ENCODE assay signal across 11 cellular contexts in genomic region chr7:112985377-112985987, GRCh38.
DNase-seq lines count a peak whose midpoint lies in the region; ATAC-seq, FAIRE-seq and TF ChIP-seq lines count a peak whose summit lies in the region.
"Had no signal": no experiment of that assay in that cellular context is flagged by ENCODE, and none has a peak within 500 bp of the region (broad histone marks: within the 10 kb centered on the region; RNA-seq: fewer than 3 reads in every experiment).

No MANE protein-coding gene starts in this region.

- H2AFZ ChIP-seq in astrocyte (ENCODE audit: low read depth, low read length): peak overlapping the region; percentile 58

- H3K9me3 Mint-ChIP-seq in HFFc6 (no peaks in the 10 kb centered on the region), astrocyte (ENCODE audit: unreplicated experiment) (no peaks in the 10 kb centered on the region)
- no peaks in the 10 kb centered on the region for H3K9me3 Mint-ChIP-seq in T-helper 2 cell treated with Interferon-gamma antibody and Interleukin-4, amounts not matched to agents 5 μg/mL and 100 μg/mL, for 36 hours
- H3K9me3 Mint-ChIP-seq: naive thymus-derived CD8-positive, alpha-beta T cell had no signal

- H3K27ac Mint-ChIP-seq in HFFc6 (no peak overlapping the region), astrocyte (ENCODE audit: unreplicated experiment) (no peak overlapping the region)
- no peak overlapping the region for H3K27ac Mint-ChIP-seq in T-helper 2 cell treated with Interferon-gamma antibody and Interleukin-4, amounts not matched to agents 5 μg/mL and 100 μg/mL, for 36 hours
- H3K27ac Mint-ChIP-seq: naive thymus-derived CD8-positive, alpha-beta T cell had no signal

- H3K9me3 ChIP-seq in astrocyte (ENCODE audit: insufficient read depth, low read depth, low read length): no peaks in the 10 kb centered on the region
- no peaks in the 10 kb centered on the region for H3K9me3 ChIP-seq in right cardiac atrium (ENCODE audit: control insufficient read depth, low read length)

- no peaks in the 10 kb centered on the region for H3K79me2 ChIP-seq in astrocyte (ENCODE audit: insufficient read depth, low read length)

- H3K36me3 Mint-ChIP-seq in HFFc6 (ENCODE audit: low read depth) (peaks cover 10% of the 10 kb centered on the region; the same call in 1 of the 2 replicates), astrocyte (ENCODE audit: low read depth, unreplicated experiment) (no peaks in the 10 kb centered on the region)
- H3K36me3 Mint-ChIP-seq in T-helper 2 cell treated with Interferon-gamma antibody and Interleukin-4, amounts not matched to agents 5 μg/mL and 100 μg/mL, for 36 hours (ENCODE audit: low read depth): no peaks in the 10 kb centered on the region
- H3K36me3 Mint-ChIP-seq: naive thymus-derived CD8-positive, alpha-beta T cell had no signal

- H3K4me3 Mint-ChIP-seq in HFFc6 (no peak overlapping the region), astrocyte (ENCODE audit: unreplicated experiment) (no peak overlapping the region)
- no peak overlapping the region for H3K4me3 Mint-ChIP-seq in T-helper 2 cell treated with Interferon-gamma antibody and Interleukin-4, amounts not matched to agents 5 μg/mL and 100 μg/mL, for 36 hours
- H3K4me3 Mint-ChIP-seq: naive thymus-derived CD8-positive, alpha-beta T cell had no signal

- intact Hi-C loops in right cardiac atrium (cut with DNase I): no loop called here

- H3K4me3 ChIP-seq in astrocyte (ENCODE audit: insufficient read depth, low read depth, low read length) (peak overlapping the region; percentile 44), right cardiac atrium (ENCODE audit: low read length) (no peak overlapping the region)

- FAIRE-seq in astrocyte (lab: Jason Lieb, UNC): no peak
- FAIRE-seq in HTR-8/SVneo (lab: Jason Lieb, UNC): no peak

- H3K4me2 ChIP-seq in astrocyte (ENCODE audit: low read length): peak overlapping the region; percentile 82

- ATAC-seq in right cardiac atrium: peak; percentile 43 to 57
- ATAC-seq: naive thymus-derived CD8-positive, alpha-beta T cell had no signal

- H3K4me1 Mint-ChIP-seq in HFFc6 (ENCODE audit: low read depth) (peaks cover 14% of the 10 kb centered on the region), astrocyte (ENCODE audit: low read depth, unreplicated experiment) (peaks cover 15% of the 10 kb centered on the region)
- H3K4me1 Mint-ChIP-seq in T-helper 2 cell treated with Interferon-gamma antibody and Interleukin-4, amounts not matched to agents 5 μg/mL and 100 μg/mL, for 36 hours (ENCODE audit: low read depth): no peaks in the 10 kb centered on the region

- H3K27me3 Mint-ChIP-seq in HFFc6 (ENCODE audit: insufficient read depth) (peaks cover 2% of the 10 kb centered on the region; the same call in 1 of the 2 replicates), astrocyte (ENCODE audit: low read depth, unreplicated experiment) (no peaks in the 10 kb centered on the region)
- H3K27me3 Mint-ChIP-seq in T-helper 2 cell treated with Interferon-gamma antibody and Interleukin-4, amounts not matched to agents 5 μg/mL and 100 μg/mL, for 36 hours (ENCODE audit: low read depth): peaks cover 2% of the 10 kb centered on the region

- TF ChIP-seq CTCF in HFFc6 (IDR thresholded peaks at IDR 0.05) (no peak), astrocyte (IDR thresholded peaks at IDR 0.05; ENCODE audit: insufficient read depth, low read depth, low read length) (no peak), GM20000 (IDR thresholded peaks at IDR 0.05; ENCODE audit: extremely low read depth, missing control alignments) (no peak)

- H3K4me1 ChIP-seq in astrocyte (ENCODE audit: insufficient read depth, low read length): peaks cover 13% of the 10 kb centered on the region
- H3K4me1 ChIP-seq in right cardiac atrium (ENCODE audit: control insufficient read depth, insufficient read depth, low read length): peaks cover 2% of the 10 kb centered on the region

- 42% methylated on average over 9 of the region's 9 CpGs for WGBS in right cardiac atrium

- H3K27ac ChIP-seq in astrocyte (ENCODE audit: low read depth, low read length): peak overlapping the region; percentile 89
- H3K27ac ChIP-seq in right cardiac atrium (ENCODE audit: low read length): peak overlapping the region; percentile 73

- peak overlapping the region; percentile 76 for H3K9ac ChIP-seq in astrocyte (ENCODE audit: low read length)

- DNase-seq in A172 (ENCODE audit: low spot score) (peak; percentile 41), HFFc6 (peak; percentile 72), astrocyte (ENCODE audit: low read depth) (peak; percentile 58), right cardiac atrium (no peak), GM20000 (ENCODE audit: low spot score) (no peak), GOT3 (lab: John Stamatoyannopoulos, UW) (no peak), HTR-8/SVneo (ENCODE audit: insufficient read length, low spot score) (no peak)
- DNase-seq in T-helper 2 cell treated with Interferon-gamma antibody and Interleukin-4, amounts not matched to agents 5 μg/mL and 100 μg/mL, for 36 hours (ENCODE audit: low spot score): no peak
- DNase-seq: naive thymus-derived CD8-positive, alpha-beta T cell; NCI-H1092 treated with DMSO at 0.1 percent for 48 hours; stimulated activated CD4-positive, alpha-beta T cell treated with anti-CD3 and anti-CD28 coated beads, Interleukin-1b, Interleukin-23, amount 100 ng/mL, for 48 hours had no signal

- no peaks in the 10 kb centered on the region for H3K36me3 ChIP-seq in astrocyte (ENCODE audit: insufficient read depth, low read length)

- no peaks in the 10 kb centered on the region for H3K27me3 ChIP-seq in astrocyte (ENCODE audit: insufficient read depth, low read length)
- no peaks in the 10 kb centered on the region for H3K27me3 ChIP-seq in right cardiac atrium (ENCODE audit: control insufficient read depth, insufficient read depth)

- no peaks in the 10 kb centered on the region for H4K20me1 ChIP-seq in astrocyte (ENCODE audit: insufficient read depth, low read length)

Comparison
In these comparisons a context has a peak if more than half of its experiments do, and no peak if none do; other contexts are left out.
1. DNase-seq: peak in A172 (single experiment), HFFc6 (single experiment) and astrocyte (single experiment); none in right cardiac atrium (0 of 3), T-helper 2 cell treated with Interferon-gamma antibody and Interleukin-4, amounts not matched to agents 5 μg/mL and 100 μg/mL, for 36 hours (single experiment), GM20000 (single experiment), GOT3 (single experiment) and HTR-8/SVneo (single experiment).